Comparison of ENCODE assay signal across 8 cellular contexts in the genomic region with DNA sequence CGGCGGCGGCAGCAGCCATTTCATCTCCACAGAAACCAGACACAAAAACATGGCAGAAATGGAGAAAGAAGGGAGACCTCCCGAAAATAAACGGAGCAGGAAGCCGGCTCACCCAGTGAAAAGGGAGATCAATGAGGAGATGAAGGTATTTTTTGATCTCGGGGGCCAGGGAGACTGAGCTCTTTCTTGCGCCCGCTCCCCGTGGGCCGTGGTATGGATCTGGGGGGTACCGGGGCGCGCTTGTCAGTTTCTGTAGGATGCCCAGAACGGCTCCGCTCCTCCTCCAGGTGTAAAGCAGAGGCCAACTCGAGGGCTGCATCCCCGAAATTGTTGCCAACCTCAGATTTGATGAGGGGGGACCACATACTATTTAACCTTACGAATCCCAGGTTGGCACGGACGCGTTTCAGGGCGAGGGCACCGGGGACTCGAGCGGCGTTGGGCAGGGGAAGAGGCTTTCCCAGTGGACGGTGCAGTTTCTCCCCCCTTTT. TPM values are rescaled to one million over a fixed set of nuclear protein-coding genes. Genes with fewer than 3 reads are reported as not detected.
DNase-seq lines count a peak whose midpoint lies in the region; ATAC-seq and TF ChIP-seq lines count a peak whose summit lies in the region.

No MANE protein-coding gene starts in this region.

- no peaks in the 10 kb centered on the region for H3K9me3 ChIP-seq in heart right ventricle

- H3K27ac ChIP-seq in heart right ventricle, result peak overlapping the region; percentile 74 to 92 (median 86)

- peaks cover 20% of the 10 kb centered on the region for H3K4me1 Mint-ChIP-seq in activated naive CD8-positive, alpha-beta T cell treated with anti-CD3 and anti-CD28 coated beads, Interleukin-2, amount 50 U/mL, for 24 hours
- H3K4me1 Mint-ChIP-seq in stimulated activated naive CD8-positive, alpha-beta T cell treated with anti-CD3 and anti-CD28 coated beads, Interleukin-15, Interleukin-2, amounts not matched to agents 100 ng/mL and 50 ng/mL, for 24 hours (ENCODE audit: low read depth), result peaks cover 28% of the 10 kb centered on the region

- peak in 1 of 9 donors; percentile 0 for TF ChIP-seq CTCF in heart right ventricle (IDR thresholded peaks at IDR 0.05)

- peak overlapping the region; percentile 82 for H3K4me3 Mint-ChIP-seq in activated naive CD8-positive, alpha-beta T cell treated with anti-CD3 and anti-CD28 coated beads, Interleukin-2, amount 50 U/mL, for 24 hours
- peak overlapping the region; percentile 89 for H3K4me3 Mint-ChIP-seq in stimulated activated naive CD8-positive, alpha-beta T cell treated with anti-CD3 and anti-CD28 coated beads, Interleukin-15, Interleukin-2, amounts not matched to agents 100 ng/mL and 50 ng/mL, for 24 hours

- H3K27me3 ChIP-seq in heart right ventricle, result peaks cover 0 to 74% (median 0%) of the 10 kb centered on the region in 7 donors

- intact Hi-C loops in heart right ventricle (cut with DNase I), result loop anchor here in 8 of 10 donors (2.0 to 10.0 kb wide), 14 partner anchors 30 to 184 kb away; partner anchors contain the start of gene PDSS2 (in 1 of the 8)
- intact Hi-C loops in Right ventricle myocardium superior (cut with DNase I), result loop anchor here (10.0 kb wide), 1 partner anchor 164 kb away; no protein-coding TSS in a partner anchor

- H3K9me3 Mint-ChIP-seq in activated naive CD8-positive, alpha-beta T cell treated with anti-CD3 and anti-CD28 coated beads, Interleukin-2, amount 50 U/mL, for 24 hours, result no peaks in the 10 kb centered on the region
- no peaks in the 10 kb centered on the region for H3K9me3 Mint-ChIP-seq in stimulated activated naive CD8-positive, alpha-beta T cell treated with anti-CD3 and anti-CD28 coated beads, Interleukin-15, Interleukin-2, amounts not matched to agents 100 ng/mL and 50 ng/mL, for 24 hours

- H3K36me3 Mint-ChIP-seq in activated naive CD8-positive, alpha-beta T cell treated with anti-CD3 and anti-CD28 coated beads, Interleukin-2, amount 50 U/mL, for 24 hours (ENCODE audit: low read depth), result no peaks in the 10 kb centered on the region
- H3K36me3 Mint-ChIP-seq in stimulated activated naive CD8-positive, alpha-beta T cell treated with anti-CD3 and anti-CD28 coated beads, Interleukin-15, Interleukin-2, amounts not matched to agents 100 ng/mL and 50 ng/mL, for 24 hours (ENCODE audit: low read depth), result no peaks in the 10 kb centered on the region

- H3K36me3 ChIP-seq in heart right ventricle, result no peaks in the 10 kb centered on the region

- H3K27ac Mint-ChIP-seq in activated naive CD8-positive, alpha-beta T cell treated with anti-CD3 and anti-CD28 coated beads, Interleukin-2, amount 50 U/mL, for 24 hours, result no peak overlapping the region
- H3K27ac Mint-ChIP-seq in stimulated activated naive CD8-positive, alpha-beta T cell treated with anti-CD3 and anti-CD28 coated beads, Interleukin-15, Interleukin-2, amounts not matched to agents 100 ng/mL and 50 ng/mL, for 24 hours, result no peak overlapping the region

- H3K27me3 Mint-ChIP-seq in activated naive CD8-positive, alpha-beta T cell treated with anti-CD3 and anti-CD28 coated beads, Interleukin-2, amount 50 U/mL, for 24 hours, result peaks cover 58% of the 10 kb centered on the region
- H3K27me3 Mint-ChIP-seq in stimulated activated naive CD8-positive, alpha-beta T cell treated with anti-CD3 and anti-CD28 coated beads, Interleukin-15, Interleukin-2, amounts not matched to agents 100 ng/mL and 50 ng/mL, for 24 hours, result peaks cover 46% of the 10 kb centered on the region

- 0 to 1% methylated on average over 28 of the region's 28 CpGs for WGBS in heart right ventricle, 2 donors

- DNase-seq in heart right ventricle (peak in 1 of 2 donors; percentile 15), Right ventricle myocardium superior (no peak), inferior parietal cortex (ENCODE audit: extremely low spot score) (peak; percentile 42), NCI-H1694 treated with DMSO at 0.1 percent for 48 hours (lab: John Stamatoyannopoulos, UW) (no peak)
- DNase-seq in activated naive CD8-positive, alpha-beta T cell treated with anti-CD3 and anti-CD28 coated beads, Interleukin-2, amount 50 U/mL, for 24 hours, result peak; percentile 8

- H3K4me1 ChIP-seq in heart right ventricle, result peaks cover 2 to 62% (median 41%) of the 10 kb centered on the region in 9 donors

- peak overlapping the region; percentile 66 to 89 (median 82) for H3K4me3 ChIP-seq in heart right ventricle

- ATAC-seq in heart right ventricle (peak in 1 of 8 donors; percentile 2), Right ventricle myocardium superior (ENCODE audit: poor library complexity) (no peak), HG03571 (IDR thresholded peaks at IDR 0.05; ENCODE audit: unreplicated experiment) (no peak), HG03108 (IDR thresholded peaks at IDR 0.05; ENCODE audit: unreplicated experiment) (no peak)
- ATAC-seq in activated naive CD8-positive, alpha-beta T cell treated with anti-CD3 and anti-CD28 coated beads, Interleukin-2, amount 50 U/mL, for 24 hours, result no peak

RNA-seq across cellular contexts. Expression of gene SOBP, which starts 0.7 kb away (rescaled TPM):
- total RNA-seq in heart right ventricle (10 to 100 TPM; 11.1 to 25.3 (median 19.6) TPM), Right ventricle myocardium superior (15.6 TPM)
- 1 to 10 TPM; 5.2 to 9.7 TPM for polyA plus RNA-seq in heart right ventricle

RNA-seq across cellular contexts. Expression of gene PDSS2, which starts 31.2 kb away (rescaled TPM):
- total RNA-seq in heart right ventricle, result 10 to 100 TPM; 15.5 to 22.2 (median 19.7) TPM
- 1 to 10 TPM; 5.5 to 9.2 TPM for polyA plus RNA-seq in heart right ventricle
- total RNA-seq in Right ventricle myocardium superior, result 15.6 TPM

Comparison
In these comparisons a context has a peak if more than half of its experiments do, and no peak if none do; other contexts are left out.
1. DNase-seq: peak in activated naive CD8-positive, alpha-beta T cell treated with anti-CD3 and anti-CD28 coated beads, Interleukin-2, amount 50 U/mL, for 24 hours (single experiment) and inferior parietal cortex (single experiment); none in Right ventricle myocardium superior (single experiment) and NCI-H1694 treated with DMSO at 0.1 percent for 48 hours (single experiment).